Comparison of ENCODE assay signal across 8 cellular contexts in the genomic region with DNA sequence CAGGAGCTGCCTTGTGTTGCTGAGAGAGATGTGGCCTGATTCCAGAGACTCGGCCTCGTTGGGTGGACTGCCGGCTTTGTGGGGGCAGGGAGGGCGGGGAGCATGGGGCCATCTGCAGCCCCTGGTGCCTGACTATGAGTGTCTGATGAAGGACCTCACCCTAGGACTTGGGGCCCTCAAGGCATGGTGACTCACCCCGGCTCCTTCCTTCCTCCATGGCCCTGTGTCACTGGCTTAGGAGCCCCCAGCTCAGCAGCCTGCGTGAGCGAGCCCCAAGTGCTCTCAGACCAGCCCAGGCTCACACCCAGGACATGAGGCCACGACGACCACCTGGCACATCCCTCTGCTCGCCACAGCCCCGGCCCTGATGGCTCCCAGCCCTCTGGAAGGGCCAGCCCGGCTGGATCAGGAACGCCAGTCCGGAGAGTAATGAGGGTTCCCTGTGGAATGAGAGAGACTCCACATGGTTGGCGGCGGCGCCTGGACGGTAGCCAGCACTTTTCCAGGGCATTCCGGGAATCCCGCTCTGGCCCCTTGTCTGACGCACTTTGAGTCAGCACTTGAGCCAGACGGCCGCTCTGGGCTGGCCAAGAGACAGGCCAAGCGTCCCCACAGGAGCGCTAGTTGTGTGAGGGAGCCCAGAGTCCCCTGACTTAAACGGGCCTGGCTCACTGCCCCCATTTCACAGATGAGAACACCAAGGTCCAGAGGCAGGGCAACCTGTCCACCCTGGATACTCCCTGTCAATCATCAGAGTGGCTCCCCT. TPM values are rescaled to one million over a fixed set of nuclear protein-coding genes. Genes with fewer than 3 reads are reported as not detected.
DNase-seq lines count a peak whose midpoint lies in the region; ATAC-seq and TF ChIP-seq lines count a peak whose summit lies in the region.

No MANE protein-coding gene starts in this region.

- ATAC-seq in HG03095 (IDR thresholded peaks at IDR 0.05; ENCODE audit: unreplicated experiment) (no peak), HG03175 (IDR thresholded peaks at IDR 0.05; ENCODE audit: unreplicated experiment) (no peak)

- H3K36me3 ChIP-seq in SJCRH30 = no peaks in the 10 kb centered on the region

- intact Hi-C loops in posterior cingulate gyrus (cut with DNase I) = no loop called here

- H3K27me3 ChIP-seq in SJCRH30 = peaks cover under 1% of the 10 kb centered on the region; the same call in 1 of the 2 replicates

- no peak for TF ChIP-seq CTCF in foreskin fibroblast (IDR thresholded peaks at IDR 0.05; ENCODE audit: low read depth, low read length)

- H3K4me3 ChIP-seq in SJCRH30 (no peak overlapping the region), foreskin fibroblast (ENCODE audit: low read depth in 1 of 2, low read length in 2 of 2) (no peak overlapping the region)

- H3K27ac ChIP-seq in SJCRH30 = peak overlapping the region; percentile 21; the same call in 1 of the 2 replicates

- H3K4me1 ChIP-seq in SJCRH30 = peaks cover 20% of the 10 kb centered on the region

- DNase-seq in COLO829 (ENCODE audit: low spot score) (peak; percentile 75), SJCRH30 (peak; percentile 61 to 63), foreskin fibroblast (peak; percentile 91 to 98), posterior cingulate gyrus (peak in 6 of 10 donors; percentile 31 to 89 (median 73)), NCI-H2081 (lab: John Stamatoyannopoulos, UW) (no peak)
- DNase-seq in activated CD4-positive, alpha-beta T cell treated with anti-CD3 and anti-CD28 coated beads, Interleukin-2, amount 50 U/mL, for 1 hour = no peak

- no peaks in the 10 kb centered on the region for H3K9me3 ChIP-seq in SJCRH30 (replicated peaks)

RNA-seq across cellular contexts. Expression of a gene that starts 50.6 kb away (rescaled TPM):
- not detected in 2 replicates for total RNA-seq in SJCRH30 (2014; rRNA removed; shearing (Covaris generic))

Comparison
In these comparisons a context has a peak if more than half of its experiments do, and no peak if none do; other contexts are left out.
1. DNase-seq: peak in COLO829 (single experiment), SJCRH30 (2 of 2), foreskin fibroblast (2 of 2) and posterior cingulate gyrus (6 of 10); none in NCI-H2081 (0 of 2) and activated CD4-positive, alpha-beta T cell treated with anti-CD3 and anti-CD28 coated beads, Interleukin-2, amount 50 U/mL, for 1 hour (single experiment).